7 cellular contexts compared by ENCODE assay signal in genomic region chrY:22072270-22072669, GRCh38.
DNase-seq lines count a peak whose midpoint lies in the region; ATAC-seq, FAIRE-seq and TF ChIP-seq lines count a peak whose summit lies in the region.
"Not testable (repeated sequence)": the region's sequence is repeated elsewhere in the genome, so short reads cannot be mapped to it uniquely, and the experiment has no call there.

No MANE protein-coding gene starts in this region.

- not testable (repeated sequence) for H3K36me3 ChIP-seq in RWPE2 (ENCODE audit: low read depth); HepG2 (replicated peaks in 1 of 2; ENCODE audit: control insufficient read depth in 1 of 2, insufficient read depth in 2 of 2, low read length in 2 of 2)

- ATAC-seq in A549 (peak; percentile 72 to 78), GM18868 (IDR thresholded peaks at IDR 0.05; ENCODE audit: unreplicated experiment) (peak; percentile 61), RWPE2 (ENCODE audit: low read depth) (peak; percentile 72), Right ventricle myocardium superior (ENCODE audit: poor library complexity) (peak; percentile 66), left lobe of liver (peak; percentile 48), HepG2 (peak; percentile 57; the same call in 2 of the 3 replicates)

- H3K27ac ChIP-seq in A549; RWPE2 (ENCODE audit: poor library complexity, severe bottlenecking); HepG2 (ENCODE audit: extremely low read length, insufficient read depth, low read length): not testable (repeated sequence)

- FAIRE-seq in A549 (lab: Jason Lieb, UNC); HepG2 (lab: Jason Lieb, UNC): not testable (repeated sequence)
- FAIRE-seq in RCC 7860 (lab: Jason Lieb, UNC): peak; percentile 17

- not testable (repeated sequence) for H3K9ac ChIP-seq in HepG2 (ENCODE audit: insufficient read depth, low read depth, low read length)

- POLR2A ChIA-PET in A549 (lab: Yijun Ruan, JAX); HepG2 (lab: Yijun Ruan, JAX): not testable (repeated sequence)

- not testable (repeated sequence) for H3K4me3 ChIP-seq in A549; RWPE2 (ENCODE audit: severe bottlenecking); HepG2 (replicated peaks in 1 of 3; ENCODE audit: insufficient read depth in 1 of 3, low read depth in 2 of 3, low read length in 3 of 3)

- CTCF ChIA-PET in A549 (lab: Yijun Ruan, JAX); HepG2 (lab: Yijun Ruan, JAX; ENCODE audit: low intra/inter-chr PET ratio, low total read pairs): not testable (repeated sequence)

- not testable (repeated sequence) for H4K20me1 ChIP-seq in HepG2 (ENCODE audit: insufficient read depth, low read length)

- H3K4me1 ChIP-seq in A549; RWPE2 (ENCODE audit: insufficient read depth, poor library complexity, severe bottlenecking); HepG2 (ENCODE audit: insufficient read depth, low read length): not testable (repeated sequence)

- TF ChIP-seq EP300 in A549 (IDR thresholded peaks at IDR 0.05); HepG2 (IDR thresholded peaks at IDR 0.05; ENCODE audit: low read depth in 2 of 2, low read length in 2 of 2); HepG2 (CRISPR knock-in tag; IDR thresholded peaks at IDR 0.05; ENCODE audit: borderline replicate concordance): not testable (repeated sequence)

- not testable (repeated sequence) for DNase-seq in A549 (ENCODE audit: low read depth in 1 of 2, low spot score in 1 of 2); RCC 7860 (ENCODE audit: low spot score); RWPE2 (ENCODE audit: low spot score); Right ventricle myocardium superior; left lobe of liver (ENCODE audit: low spot score); HepG2 (ENCODE audit: low spot score)

- not testable (repeated sequence) for H3K79me2 ChIP-seq in HepG2 (ENCODE audit: insufficient read depth, low read length)

- H3K27me3 ChIP-seq in RWPE2 (ENCODE audit: insufficient read depth, poor library complexity, severe bottlenecking); HepG2 (ENCODE audit: control insufficient read depth in 1 of 2, insufficient read depth in 2 of 2, low read length in 2 of 2): not testable (repeated sequence)

- TF ChIP-seq CTCF in A549 (IDR thresholded peaks at IDR 0.05); RWPE2 (IDR thresholded peaks at IDR 0.05; ENCODE audit: poor library complexity, severe bottlenecking); HepG2 (CRISPR knock-in tag; IDR thresholded peaks at IDR 0.05): not testable (repeated sequence)

- H3K9me3 ChIP-seq in A549; RWPE2 (ENCODE audit: severe bottlenecking); HepG2 (ENCODE audit: low read length): not testable (repeated sequence)

- in situ Hi-C loops in HepG2 (cut with HindIII; ENCODE audit: extremely low pct_ligation_motif_present, low pct_unique_long_range_greater_than_20kb): not testable (repeated sequence)

- intact Hi-C loops in Right ventricle myocardium superior (cut with DNase I); HepG2 (cut with micrococcal nuclease; ENCODE audit: unreplicated experiment): not testable (repeated sequence)

- not testable (repeated sequence) for TF ChIP-seq POLR2A in A549 (IDR thresholded peaks at IDR 0.05; ENCODE audit: low read length); HepG2 (IDR thresholded peaks at IDR 0.05; ENCODE audit: insufficient read depth in 1 of 2, low read depth in 2 of 2, low read length in 2 of 2)

- BruUV-seq in HepG2 (replicated peaks; lab: Mats Ljungman, UMichigan): not testable (repeated sequence)

- no CpG with 5 or more reads among the region's 11 CpGs for WGBS in A549 (ENCODE audit: missing lambda C conversion rate)
- WGBS in HepG2 (ENCODE audit: low lambda C conversion rate): no CpG with 5 or more reads among the region's 11 CpGs

- not testable (repeated sequence) for H2AFZ ChIP-seq in HepG2 (ENCODE audit: low read length)

- H3K4me2 ChIP-seq in A549; HepG2 (ENCODE audit: low read depth, low read length): not testable (repeated sequence)

- TF ChIP-seq RAD21 in A549 (conservative IDR thresholded peaks at IDR 0.05 in 1 of 2, IDR thresholded peaks at IDR 0.05 in 1 of 2); HepG2 (CRISPR knock-in tag; IDR thresholded peaks at IDR 0.05): not testable (repeated sequence)
